ENCODE assay signal across 8 cellular contexts in genomic region chr1:229254910-229255541, GRCh38. TPM values are rescaled to one million over a fixed set of nuclear protein-coding genes. Genes with fewer than 3 reads are reported as not detected.
DNase-seq lines count a peak whose midpoint lies in the region; ATAC-seq and TF ChIP-seq lines count a peak whose summit lies in the region.

No MANE protein-coding gene starts in this region.

- H3K4me1 Mint-ChIP-seq in activated CD4-positive, alpha-beta T cell treated with anti-CD3 and anti-CD28 coated beads for 36 hours, result peaks cover 61% of the 10 kb centered on the region
- peaks cover 37 to 67% (median 59%) of the 10 kb centered on the region in 4 donors for H3K4me1 Mint-ChIP-seq in naive thymus-derived CD8-positive, alpha-beta T cell
- peaks cover 24% of the 10 kb centered on the region for H3K4me1 Mint-ChIP-seq in mesothelial cell of epicardium

- peak; percentile 36 for DNase-seq in activated CD4-positive, alpha-beta T cell treated with anti-CD3 and anti-CD28 coated beads for 36 hours
- DNase-seq in activated CD4-positive, alpha-beta T cell treated with anti-CD3 and anti-CD28 coated beads for 1 hour, result no peak
- DNase-seq in NCI-H2029 (lab: John Stamatoyannopoulos, UW) (peak; percentile 30), amniotic epithelial cell (ENCODE audit: low read depth) (peak; percentile 34), mesothelial cell of epicardium (ENCODE audit: low spot score in 2 of 2, unreplicated experiment in 2 of 2) (no peak)
- DNase-seq in naive thymus-derived CD8-positive, alpha-beta T cell, result peak in 7 of 10 donors; percentile 8 to 69 (median 49)

- POLR2A ChIA-PET in activated CD4-positive, alpha-beta T cell treated with anti-CD3 and anti-CD28 coated beads for 36 hours (lab: Charles Lee), result interaction anchor here (0.6 to 1.1 kb wide), 3 partner anchors 84 to 531 kb away, joined by 3 to 11 read pairs (median 4); no protein-coding TSS in a partner anchor
- POLR2A ChIA-PET in naive thymus-derived CD8-positive, alpha-beta T cell (lab: Charles Lee), result interaction anchor here (0.7 to 3.3 kb wide), 8 partner anchors 13 to 591 kb away, joined by 3 to 13 read pairs (median 4); partner anchors contain the start of genes CCSAP, NUP133 and RHOU

- intact Hi-C loops in activated CD4-positive, alpha-beta T cell treated with anti-CD3 and anti-CD28 coated beads for 36 hours (cut with DNase I, micrococcal nuclease), result loop anchor here (1.0 to 10.0 kb wide), 6 partner anchors 87 to 1057 kb away; partner anchors contain the start of genes CCSAP (in 2 of the 2), TAF5L (in 1 of the 2) and URB2 (in 1 of the 2)

- no peaks in the 10 kb centered on the region for H3K36me3 Mint-ChIP-seq in activated CD4-positive, alpha-beta T cell treated with anti-CD3 and anti-CD28 coated beads for 36 hours (ENCODE audit: low read depth)
- no peaks in the 10 kb centered on the region for H3K36me3 Mint-ChIP-seq in naive thymus-derived CD8-positive, alpha-beta T cell
- no peaks in the 10 kb centered on the region for H3K36me3 Mint-ChIP-seq in mesothelial cell of epicardium

- H3K27ac Mint-ChIP-seq in activated CD4-positive, alpha-beta T cell treated with anti-CD3 and anti-CD28 coated beads for 36 hours, result peak overlapping the region; percentile 75
- peak overlapping the region; percentile 54 to 98 (median 91) for H3K27ac Mint-ChIP-seq in naive thymus-derived CD8-positive, alpha-beta T cell
- H3K27ac Mint-ChIP-seq in mesothelial cell of epicardium, result no peak overlapping the region

- ATAC-seq in activated CD4-positive, alpha-beta T cell treated with anti-CD3 and anti-CD28 coated beads for 36 hours, result peak; percentile 54
- ATAC-seq in naive thymus-derived CD8-positive, alpha-beta T cell, result peak; percentile 53 to 64
- ATAC-seq in HG02571 (IDR thresholded peaks at IDR 0.05; ENCODE audit: unreplicated experiment) (no peak), HG02623 (IDR thresholded peaks at IDR 0.05; ENCODE audit: unreplicated experiment) (no peak)

- no peak for TF ChIP-seq CTCF in mesothelial cell of epicardium (IDR thresholded peaks at IDR 0.05; ENCODE audit: unreplicated experiment)

- no peaks in the 10 kb centered on the region for H3K9me3 Mint-ChIP-seq in activated CD4-positive, alpha-beta T cell treated with anti-CD3 and anti-CD28 coated beads for 36 hours (ENCODE audit: low read depth)
- H3K9me3 Mint-ChIP-seq in naive thymus-derived CD8-positive, alpha-beta T cell, result peaks cover 0 to 8% (median 0%) of the 10 kb centered on the region in 9 donors
- H3K9me3 Mint-ChIP-seq in mesothelial cell of epicardium, result no peaks in the 10 kb centered on the region

- H3K27me3 Mint-ChIP-seq in activated CD4-positive, alpha-beta T cell treated with anti-CD3 and anti-CD28 coated beads for 36 hours, result no peaks in the 10 kb centered on the region
- no peaks in the 10 kb centered on the region for H3K27me3 Mint-ChIP-seq in naive thymus-derived CD8-positive, alpha-beta T cell
- no peaks in the 10 kb centered on the region for H3K27me3 Mint-ChIP-seq in mesothelial cell of epicardium (ENCODE audit: low read depth)

- CTCF ChIA-PET in activated CD4-positive, alpha-beta T cell treated with anti-CD3 and anti-CD28 coated beads for 36 hours (lab: Charles Lee), result interaction anchor here (0.6 to 6.9 kb wide), 25 partner anchors 11 to 986 kb away, joined by 3 to 88 read pairs (median 4); no protein-coding TSS in a partner anchor

- no peak overlapping the region for H3K4me3 Mint-ChIP-seq in activated CD4-positive, alpha-beta T cell treated with anti-CD3 and anti-CD28 coated beads for 36 hours
- H3K4me3 Mint-ChIP-seq in naive thymus-derived CD8-positive, alpha-beta T cell, result peak overlapping the region in 9 of 10 donors; percentile 54 to 81 (median 72)
- no peak overlapping the region for H3K4me3 Mint-ChIP-seq in mesothelial cell of epicardium

RNA-seq across cellular contexts. Expression of gene RAB4A, which starts 15.9 kb away (rescaled TPM):
- total RNA-seq in activated CD4-positive, alpha-beta T cell treated with anti-CD3 and anti-CD28 coated beads for 36 hours, result 10 to 100 TPM; 22.1 to 24.0 TPM
- total RNA-seq in naive thymus-derived CD8-positive, alpha-beta T cell, result 10 to 100 TPM; 47.2 to 50.4 TPM
- polyA plus RNA-seq in naive thymus-derived CD8-positive, alpha-beta T cell, result 10 to 100 TPM; 16.8 to 22.4 (median 18.3) TPM
- total RNA-seq in mesothelial cell of epicardium, result 58.7 to 66.5 TPM (median 59.8 TPM) in 3 replicates

Comparison
In these comparisons a context has a peak if more than half of its experiments do, and no peak if none do; other contexts are left out.
1. DNase-seq: peak in activated CD4-positive, alpha-beta T cell treated with anti-CD3 and anti-CD28 coated beads for 36 hours (single experiment), NCI-H2029 (single experiment), amniotic epithelial cell (single experiment) and naive thymus-derived CD8-positive, alpha-beta T cell (7 of 10); none in activated CD4-positive, alpha-beta T cell treated with anti-CD3 and anti-CD28 coated beads for 1 hour (single experiment) and mesothelial cell of epicardium (0 of 2).
2. ATAC-seq: peak in activated CD4-positive, alpha-beta T cell treated with anti-CD3 and anti-CD28 coated beads for 36 hours (single experiment) and naive thymus-derived CD8-positive, alpha-beta T cell (2 of 2); none in HG02571 (single experiment) and HG02623 (single experiment).
3. H3K4me3 Mint-ChIP-seq: peak in naive thymus-derived CD8-positive, alpha-beta T cell (9 of 10); none in activated CD4-positive, alpha-beta T cell treated with anti-CD3 and anti-CD28 coated beads for 36 hours (single experiment) and mesothelial cell of epicardium (single experiment).